ENCODE assay signal across 3 cellular contexts in genomic region chr19:6761053-6761676, GRCh38.
A peak's percentile ranks its signal among the peaks of the same experiment; 100 is the strongest.
TF ChIP-seq lines count a peak whose summit lies in the region.

No MANE protein-coding gene starts in this region.

TF ChIP-seq in HEK293, 187 proteins besides CTCF, POLR2A, EP300 and RAD21:
- TF ChIP-seq FEZF1 (tag by site-specific recombination; IDR thresholded peaks at IDR 0.05), result no peak
- TF ChIP-seq ZNF510 (tag by site-specific recombination; IDR thresholded peaks at IDR 0.05; ENCODE audit: insufficient replicate concordance), result no peak
- TF ChIP-seq OVOL3 (tag by site-specific recombination; IDR thresholded peaks at IDR 0.05), result no peak
- no peak for TF ChIP-seq ZXDB (tag by site-specific recombination; IDR thresholded peaks at IDR 0.05)
- TF ChIP-seq ZNF548 (tag by site-specific recombination; IDR thresholded peaks at IDR 0.05), result no peak
- TF ChIP-seq RBAK (tag by site-specific recombination; IDR thresholded peaks at IDR 0.05), result peak; percentile 96
- TF ChIP-seq ZNF76 (tag by site-specific recombination; IDR thresholded peaks at IDR 0.05; ENCODE audit: borderline replicate concordance, low read depth), result peak; percentile 77; the same call in 1 of the 2 replicates

TF ChIP-seq in SK-N-SH treated with all-trans-retinoic acid at 6 μM for 48 hours, 23 proteins besides CTCF, POLR2A, EP300 and RAD21:
- TF ChIP-seq CSDC2 (CRISPR knock-in tag; IDR thresholded peaks at IDR 0.05) (no peak), ZFP30 (CRISPR knock-in tag; IDR thresholded peaks at IDR 0.05) (no peak), SNAI2 (CRISPR knock-in tag; IDR thresholded peaks at IDR 0.05) (no peak), ZC3H10 (CRISPR knock-in tag; IDR thresholded peaks at IDR 0.05) (no peak), ZNF70 (CRISPR knock-in tag; IDR thresholded peaks at IDR 0.05) (no peak), ESRRG (CRISPR knock-in tag; IDR thresholded peaks at IDR 0.05) (no peak), CREB5 (CRISPR knock-in tag; IDR thresholded peaks at IDR 0.05; ENCODE audit: low read depth) (no peak), CSRNP3 (CRISPR knock-in tag; IDR thresholded peaks at IDR 0.05) (no peak), ZNF565 (CRISPR knock-in tag; conservative IDR thresholded peaks at IDR 0.05; ENCODE audit: low read depth) (no peak), PPARA (CRISPR knock-in tag; IDR thresholded peaks at IDR 0.05; ENCODE audit: borderline replicate concordance) (no peak), TSHZ2 (CRISPR knock-in tag; IDR thresholded peaks at IDR 0.05) (no peak), GLIS3 (CRISPR knock-in tag; IDR thresholded peaks at IDR 0.05) (no peak), RARB (CRISPR knock-in tag; IDR thresholded peaks at IDR 0.05) (no peak), ARNTL (CRISPR knock-in tag; IDR thresholded peaks at IDR 0.05; ENCODE audit: borderline replicate concordance, low read depth) (no peak), ZNF8 (CRISPR knock-in tag; IDR thresholded peaks at IDR 0.05) (no peak)

TF ChIP-seq in HepG2, 621 proteins besides CTCF, POLR2A, EP300 and RAD21 (continues in another document):
- TF ChIP-seq ZNF382 (CRISPR knock-in tag; IDR thresholded peaks at IDR 0.05; ENCODE audit: borderline replicate concordance) (no peak), ZNF20 (CRISPR knock-in tag; IDR thresholded peaks at IDR 0.05) (no peak), SNAI1 (CRISPR knock-in tag; IDR thresholded peaks at IDR 0.05; ENCODE audit: borderline replicate concordance) (no peak), NR1H2 (CRISPR knock-in tag; IDR thresholded peaks at IDR 0.05; ENCODE audit: borderline replicate concordance, low read depth) (no peak), ZNF563 (CRISPR knock-in tag; IDR thresholded peaks at IDR 0.05) (no peak), SAP130 (CRISPR knock-in tag; IDR thresholded peaks at IDR 0.05; ENCODE audit: low read depth) (no peak), ZBTB38 (CRISPR knock-in tag; IDR thresholded peaks at IDR 0.05) (no peak), ZNF576 (CRISPR knock-in tag; IDR thresholded peaks at IDR 0.05) (no peak), ZNF362 (CRISPR knock-in tag; IDR thresholded peaks at IDR 0.05; ENCODE audit: borderline replicate concordance) (no peak), RBAK (CRISPR knock-in tag; IDR thresholded peaks at IDR 0.05) (peak; percentile 95), SYNCRIP (IDR thresholded peaks at IDR 0.05; ENCODE audit: insufficient read depth, low read depth, low read length) (no peak), ZBTB49 (CRISPR knock-in tag; IDR thresholded peaks at IDR 0.05; ENCODE audit: borderline replicate concordance) (no peak), ZNF143 (CRISPR knock-in tag; IDR thresholded peaks at IDR 0.05) (peak; percentile 86), ZNF609 (CRISPR knock-in tag; IDR thresholded peaks at IDR 0.05; ENCODE audit: borderline replicate concordance) (no peak), KLF9 (CRISPR knock-in tag; IDR thresholded peaks at IDR 0.05; ENCODE audit: low read depth) (no peak), PCBP1 (IDR thresholded peaks at IDR 0.05; ENCODE audit: borderline replicate concordance, low read depth, low read length) (no peak), DBP (CRISPR knock-in tag; IDR thresholded peaks at IDR 0.05; ENCODE audit: not compliant biosample characterization) (no peak), THAP11 (CRISPR knock-in tag; IDR thresholded peaks at IDR 0.05) (peak; percentile 94), TFDP1 (CRISPR knock-in tag; IDR thresholded peaks at IDR 0.05; ENCODE audit: borderline replicate concordance) (no peak), SALL1 (CRISPR knock-in tag; IDR thresholded peaks at IDR 0.05) (no peak), CEBPG (CRISPR knock-in tag; IDR thresholded peaks at IDR 0.05) (no peak), ZNF496 (CRISPR knock-in tag; IDR thresholded peaks at IDR 0.05; ENCODE audit: insufficient replicate concordance) (no peak), ZNF83 (CRISPR knock-in tag; IDR thresholded peaks at IDR 0.05; ENCODE audit: borderline replicate concordance) (no peak), IRF9 (CRISPR knock-in tag; IDR thresholded peaks at IDR 0.05; ENCODE audit: borderline replicate concordance) (no peak), TEAD3 (CRISPR knock-in tag; optimal IDR thresholded peaks at IDR 0.05; ENCODE audit: borderline replicate concordance) (no peak), BHLHE40 (IDR thresholded peaks at IDR 0.05; ENCODE audit: low read length) (no peak), TAF1 (CRISPR knock-in tag; IDR thresholded peaks at IDR 0.05) (no peak), PITX1 (CRISPR knock-in tag; IDR thresholded peaks at IDR 0.05) (no peak), USF2 (IDR thresholded peaks at IDR 0.05; ENCODE audit: low read depth, low read length) (peak; percentile 41; the same call in 1 of the 2 replicates), USF2 (CRISPR knock-in tag; IDR thresholded peaks at IDR 0.05; ENCODE audit: borderline replicate concordance) (peak; percentile 72; the same call in 1 of the 2 replicates), ZSCAN30 (CRISPR knock-in tag; IDR thresholded peaks at IDR 0.05) (no peak), SNRNP70 (IDR thresholded peaks at IDR 0.05; ENCODE audit: low read depth, low read length) (no peak), RELA (CRISPR knock-in tag; IDR thresholded peaks at IDR 0.05) (no peak), ZNF280D (CRISPR knock-in tag; IDR thresholded peaks at IDR 0.05) (no peak), ZNF747 (CRISPR knock-in tag; IDR thresholded peaks at IDR 0.05; ENCODE audit: borderline replicate concordance) (no peak), NFYC (CRISPR knock-in tag; IDR thresholded peaks at IDR 0.05) (peak; percentile 75), NFYB (CRISPR knock-in tag; IDR thresholded peaks at IDR 0.05) (peak; percentile 67), NCOA2 (CRISPR knock-in tag; IDR thresholded peaks at IDR 0.05) (no peak), MEF2D (CRISPR knock-in tag; IDR thresholded peaks at IDR 0.05) (no peak), HCFC1 (IDR thresholded peaks at IDR 0.05; ENCODE audit: low read depth, low read length) (peak; percentile 53; the same call in 1 of the 2 replicates), SRY (CRISPR knock-in tag; IDR thresholded peaks at IDR 0.05) (no peak)
